In the genomic region with DNA sequence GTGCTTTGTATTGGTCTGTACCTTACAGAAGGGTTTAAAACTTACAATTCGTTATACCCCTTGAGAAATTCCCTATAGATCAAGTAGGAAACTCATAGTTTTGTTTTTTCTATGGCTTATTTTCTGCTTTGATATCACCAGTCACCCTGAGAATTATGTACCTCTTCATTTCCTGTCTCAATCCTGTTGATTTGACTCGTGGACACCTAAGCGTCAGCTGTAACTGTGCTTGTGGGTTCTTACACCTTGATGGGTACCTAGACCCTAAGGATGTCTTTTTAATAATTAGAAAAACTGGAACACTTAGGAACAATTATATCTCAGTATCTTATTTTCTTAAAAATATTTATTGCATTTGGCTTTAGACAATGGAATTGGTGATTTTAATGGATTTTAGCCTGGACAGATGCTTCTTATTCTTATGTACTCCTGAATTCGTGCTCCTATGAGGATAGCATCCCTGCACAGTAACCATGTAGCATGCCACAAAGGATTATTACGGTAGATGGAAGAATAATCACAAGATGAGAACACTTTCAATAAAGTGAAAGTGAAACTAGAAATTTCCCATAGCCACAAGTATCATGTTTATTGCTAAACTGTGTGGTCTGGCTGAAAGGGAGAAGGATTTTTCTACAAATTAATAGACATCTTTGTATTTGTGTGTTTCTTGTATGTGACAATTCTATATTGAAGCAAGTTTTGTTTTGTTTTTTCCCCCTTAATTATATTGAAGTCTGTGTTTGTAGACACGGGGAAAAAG, we compare ENCODE assay signal across 10 cellular contexts.
DNase-seq lines count a peak whose midpoint lies in the region; ATAC-seq and TF ChIP-seq lines count a peak whose summit lies in the region.
"Had no signal": no experiment of that assay in that cellular context is flagged by ENCODE, and none has a peak within 500 bp of the region (broad histone marks: within the 10 kb centered on the region; RNA-seq: fewer than 3 reads in every experiment).

No MANE protein-coding gene starts in this region.

- no peak for TF ChIP-seq POLR2A in right lobe of liver (IDR thresholded peaks at IDR 0.05)
- no peak for TF ChIP-seq POLR2A in erythroblast (IDR thresholded peaks at IDR 0.05; ENCODE audit: low read length)

- H3K4me3 ChIP-seq in HL-60 (replicated peaks; ENCODE audit: insufficient read depth, low read length) (no peak overlapping the region), right lobe of liver (peak overlapping the region in 2 of 3 donors; percentile 4 to 15)

- DNase-seq in ACHN (peak; percentile 33), HL-60 (ENCODE audit: low read depth in 1 of 2, low spot score in 1 of 2) (no peak), right lobe of liver (no peak), erythroblast (lab: John Stamatoyannopoulos, UW) (no peak)
- DNase-seq in T-helper 2 cell treated with Interferon-gamma antibody and Interleukin-4, amounts not matched to agents 5 μg/mL and 100 μg/mL, for 36 hours (ENCODE audit: low spot score): no peak
- DNase-seq in activated naive CD4-positive, alpha-beta T cell (lab: John Stamatoyannopoulos, UW): no peak
- DNase-seq: activated naive CD4-positive, alpha-beta T cell treated with Interleukin-2 at 50 U/mL for 16 hours; small intestine had no signal

- ATAC-seq in right lobe of liver: peak in 1 of 4 donors; percentile 25
- ATAC-seq in HG03039 (IDR thresholded peaks at IDR 0.05; ENCODE audit: unreplicated experiment): no peak
- ATAC-seq in GM19324 (IDR thresholded peaks at IDR 0.05; ENCODE audit: low FRiP score, unreplicated experiment): no peak

- H3K27me3 Mint-ChIP-seq in T-helper 2 cell treated with Interferon-gamma antibody and Interleukin-4, amounts not matched to agents 5 μg/mL and 100 μg/mL, for 36 hours (ENCODE audit: low read depth): no peaks in the 10 kb centered on the region

- H3K27ac Mint-ChIP-seq in T-helper 2 cell treated with Interferon-gamma antibody and Interleukin-4, amounts not matched to agents 5 μg/mL and 100 μg/mL, for 36 hours: no peak overlapping the region

- TF ChIP-seq CTCF in HL-60 (IDR thresholded peaks at IDR 0.05; ENCODE audit: insufficient read depth, low read length): no peak
- no peak for TF ChIP-seq CTCF in right lobe of liver (IDR thresholded peaks at IDR 0.05)

- in situ Hi-C loops in ACHN (cut with HindIII; ENCODE audit: low pct_ligation_motif_present, low pct_unique_long_range_greater_than_20kb, low sequenced_read_pairs): no loop called here

- peaks cover 2% of the 10 kb centered on the region for H3K4me1 Mint-ChIP-seq in T-helper 2 cell treated with Interferon-gamma antibody and Interleukin-4, amounts not matched to agents 5 μg/mL and 100 μg/mL, for 36 hours (ENCODE audit: low read depth)

- no peaks in the 10 kb centered on the region for H3K9me3 ChIP-seq in right lobe of liver

- H3K27ac ChIP-seq in HL-60 (replicated peaks) (peak overlapping the region; percentile 47), right lobe of liver (no peak overlapping the region)

- H3K9me3 Mint-ChIP-seq in T-helper 2 cell treated with Interferon-gamma antibody and Interleukin-4, amounts not matched to agents 5 μg/mL and 100 μg/mL, for 36 hours: peaks cover 10% of the 10 kb centered on the region

- H3K36me3 Mint-ChIP-seq in T-helper 2 cell treated with Interferon-gamma antibody and Interleukin-4, amounts not matched to agents 5 μg/mL and 100 μg/mL, for 36 hours (ENCODE audit: low read depth): no peaks in the 10 kb centered on the region

- intact Hi-C loops in right lobe of liver (cut with DNase I): no loop called here

- H3K4me1 ChIP-seq in right lobe of liver: no peaks in the 10 kb centered on the region

- 63% methylated on average over 6 of the region's 6 CpGs for WGBS in right lobe of liver (ENCODE audit: insufficient coverage, low coverage, low lambda C conversion rate, missing lambda C conversion rate)

- no peaks in the 10 kb centered on the region for H3K27me3 ChIP-seq in HL-60 (ENCODE audit: insufficient read depth, poor library complexity, severe bottlenecking)
- H3K27me3 ChIP-seq in right lobe of liver: no peaks in the 10 kb centered on the region

- H3K4me3 Mint-ChIP-seq in T-helper 2 cell treated with Interferon-gamma antibody and Interleukin-4, amounts not matched to agents 5 μg/mL and 100 μg/mL, for 36 hours: peak overlapping the region; percentile 6

- H3K36me3 ChIP-seq in right lobe of liver: no peaks in the 10 kb centered on the region
